8 cellular contexts compared by ENCODE assay signal in genomic region chr12:57583008-57583831, GRCh38. TPM values are rescaled to one million over a fixed set of nuclear protein-coding genes. Genes with fewer than 3 reads are reported as not detected.
DNase-seq lines count a peak whose midpoint lies in the region; ATAC-seq and TF ChIP-seq lines count a peak whose summit lies in the region.

No MANE protein-coding gene starts in this region.

- H3K36me3 Mint-ChIP-seq in activated CD4-positive, alpha-beta T cell treated with anti-CD3 and anti-CD28 coated beads for 36 hours (ENCODE audit: low read depth): no peaks in the 10 kb centered on the region

- H3K4me3 ChIP-seq in choroid plexus epithelial cell (ENCODE audit: low read depth, low read length): no peak overlapping the region
- no peak overlapping the region for H3K4me3 ChIP-seq in liver (ENCODE audit: low read depth in 1 of 3, low read length in 3 of 3)

- ATAC-seq in GM19397 (IDR thresholded peaks at IDR 0.05; ENCODE audit: unreplicated experiment) (peak; percentile 89), HG03457 (IDR thresholded peaks at IDR 0.05; ENCODE audit: unreplicated experiment) (peak; percentile 91)
- peak; percentile 100 for ATAC-seq in activated CD4-positive, alpha-beta T cell treated with anti-CD3 and anti-CD28 coated beads for 36 hours

- peaks cover 1 to 13% (median 9%) of the 10 kb centered on the region in 4 donors for H3K4me1 ChIP-seq in liver (ENCODE audit: control insufficient read depth in 4 of 4, insufficient read depth in 4 of 4, low read length in 3 of 4)

- no peaks in the 10 kb centered on the region for H3K4me1 Mint-ChIP-seq in activated CD4-positive, alpha-beta T cell treated with anti-CD3 and anti-CD28 coated beads for 36 hours

- no peak overlapping the region for H3K27ac ChIP-seq in liver (ENCODE audit: low read depth in 1 of 2, low read length in 2 of 2)

- DNase-seq in CMK (ENCODE audit: low read depth) (peak; percentile 71), NCI-H524 (lab: John Stamatoyannopoulos, UW) (peak; percentile 30 to 89), choroid plexus epithelial cell (ENCODE audit: low read depth) (peak; percentile 92)
- peak; percentile 80 for DNase-seq in activated CD4-positive, alpha-beta T cell treated with anti-CD3 and anti-CD28 coated beads for 36 hours
- peak in 2 of 3 experiments; percentile 26 to 52 for DNase-seq in stimulated activated CD4-positive, alpha-beta T cell treated with anti-CD3 and anti-CD28 coated beads, TNF-alpha, amount 100 ng/mL, for 4 hours (ENCODE audit: low read depth in 3 of 3)

- no peak overlapping the region for H3K27ac Mint-ChIP-seq in activated CD4-positive, alpha-beta T cell treated with anti-CD3 and anti-CD28 coated beads for 36 hours

- no peaks in the 10 kb centered on the region for H3K9me3 ChIP-seq in liver (ENCODE audit: control insufficient read depth in 4 of 4, low read length in 3 of 4)

- peaks cover 5% of the 10 kb centered on the region for H3K27me3 Mint-ChIP-seq in activated CD4-positive, alpha-beta T cell treated with anti-CD3 and anti-CD28 coated beads for 36 hours

- peak; percentile 95 to 97 for TF ChIP-seq RAD21 in liver (IDR thresholded peaks at IDR 0.05)

- 44% methylated on average over 13 of the region's 13 CpGs for WGBS in liver

- H3K4me3 Mint-ChIP-seq in activated CD4-positive, alpha-beta T cell treated with anti-CD3 and anti-CD28 coated beads for 36 hours: no peak overlapping the region

- CTCF ChIA-PET in activated CD4-positive, alpha-beta T cell treated with anti-CD3 and anti-CD28 coated beads for 36 hours (lab: Charles Lee): interaction anchor here (0.6 to 5.6 kb wide), 39 partner anchors 9 to 1560 kb away, joined by 3 to 76 read pairs (median 5); partner anchors contain the start of genes DCTN2 and OS9

- POLR2A ChIA-PET in activated CD4-positive, alpha-beta T cell treated with anti-CD3 and anti-CD28 coated beads for 36 hours (lab: Charles Lee): interaction anchor here (0.8 to 1.0 kb wide), 3 partner anchors 38 to 110 kb away, joined by 3 to 6 read pairs (median 4); no protein-coding TSS in a partner anchor

- no peak overlapping the region for H3K9ac ChIP-seq in liver (ENCODE audit: low read depth in 1 of 2, low read length in 2 of 2)

- H3K9me3 Mint-ChIP-seq in activated CD4-positive, alpha-beta T cell treated with anti-CD3 and anti-CD28 coated beads for 36 hours (ENCODE audit: low read depth): no peaks in the 10 kb centered on the region

- no peaks in the 10 kb centered on the region for H3K27me3 ChIP-seq in liver (ENCODE audit: control insufficient read depth in 4 of 4, insufficient read depth in 4 of 4, low read length in 3 of 4)

- intact Hi-C loops in activated CD4-positive, alpha-beta T cell treated with anti-CD3 and anti-CD28 coated beads for 36 hours (cut with DNase I, micrococcal nuclease): loop anchor here (1.0 to 2.0 kb wide), 7 partner anchors 38 to 322 kb away; partner anchors contain the start of gene B4GALNT1 (in 1 of the 2)

- H3K36me3 ChIP-seq in liver (ENCODE audit: control insufficient read depth in 4 of 4, insufficient read depth in 3 of 4, low read depth in 1 of 4, low read length in 3 of 4): no peaks in the 10 kb centered on the region

- TF ChIP-seq CTCF in choroid plexus epithelial cell (conservative IDR thresholded peaks at IDR 0.05; ENCODE audit: low read depth, low read length): peak; percentile 92
- TF ChIP-seq CTCF in liver (IDR thresholded peaks at IDR 0.05; ENCODE audit: low read depth, low read length, missing input control): peak; percentile 93

TF ChIP-seq in liver, 16 proteins besides CTCF, POLR2A, EP300 and RAD21:
- TF ChIP-seq RXRA (IDR thresholded peaks at IDR 0.05) (peak; percentile 16 to 67), FOXA2 (IDR thresholded peaks at IDR 0.05) (no peak), NR2F2 (IDR thresholded peaks at IDR 0.05) (peak; percentile 52)

RNA-seq across cellular contexts. Expression of gene PIP4K2C, which starts 7.8 kb away (rescaled TPM):
- total RNA-seq in activated CD4-positive, alpha-beta T cell treated with anti-CD3 and anti-CD28 coated beads for 36 hours: 10 to 100 TPM; 12.1 to 14.9 TPM
- total RNA-seq in liver: 10 to 100 TPM in 1 of 2 donors, 1 to 10 TPM in 1; 6.5 to 11.9 TPM
- 10 to 100 TPM in 1 of 2 donors, 1 to 10 TPM in 1; 7.1 to 11.7 TPM for polyA plus RNA-seq in liver

RNA-seq across cellular contexts. Expression of gene DTX3, which starts 21.4 kb away (rescaled TPM):
- total RNA-seq in activated CD4-positive, alpha-beta T cell treated with anti-CD3 and anti-CD28 coated beads for 36 hours: 10 to 100 TPM; 16.7 to 17.0 TPM
- total RNA-seq in liver: 1 to 10 TPM; 1.1 to 3.2 TPM
- polyA plus RNA-seq in liver: 1 to 10 TPM; 1.1 to 1.7 TPM

RNA-seq across cellular contexts. Expression of gene ARHGEF25, which starts 28.0 kb away (rescaled TPM):
- 1 to 10 TPM; 2.2 to 2.6 TPM for total RNA-seq in activated CD4-positive, alpha-beta T cell treated with anti-CD3 and anti-CD28 coated beads for 36 hours
- 1 to 10 TPM; 2.0 to 2.3 TPM for total RNA-seq in liver
- polyA plus RNA-seq in liver: 1 to 10 TPM in 1 of 2 donors, under 1 TPM in 1; 0.57 to 1.8 TPM

RNA-seq across cellular contexts. Expression of gene KIF5A, which starts 33.4 kb away (rescaled TPM):
- 1 to 10 TPM; 1.3 to 1.4 TPM for total RNA-seq in activated CD4-positive, alpha-beta T cell treated with anti-CD3 and anti-CD28 coated beads for 36 hours
- total RNA-seq in liver: under 1 TPM in 1 of 2 donors, not detected in 1; 0.42 TPM
- under 1 TPM in 1 of 2 donors, not detected in 1; 0.01 TPM for polyA plus RNA-seq in liver

RNA-seq across cellular contexts. Expression of gene DCTN2, which starts 36.2 kb away (rescaled TPM):
- 10 to 100 TPM; 69.7 to 81.2 TPM for total RNA-seq in activated CD4-positive, alpha-beta T cell treated with anti-CD3 and anti-CD28 coated beads for 36 hours
- total RNA-seq in liver: 10 to 100 TPM; 28.5 to 33.2 TPM
- 10 to 100 TPM; 29.2 to 66.6 TPM for polyA plus RNA-seq in liver

Comparison
In these comparisons a context has a peak if more than half of its experiments do, and no peak if none do; other contexts are left out.
1. DNase-seq: peak in every context shown above with its lines; median percentile 92 in choroid plexus epithelial cell; 80 in activated CD4-positive, alpha-beta T cell treated with anti-CD3 and anti-CD28 coated beads for 36 hours; 71 in CMK; 60 in NCI-H524; 39 in stimulated activated CD4-positive, alpha-beta T cell treated with anti-CD3 and anti-CD28 coated beads, TNF-alpha, amount 100 ng/mL, for 4 hours.
2. RNA of gene DTX3, which starts 21.4 kb away (total RNA-seq): 16.7 to 17.0 TPM in activated CD4-positive, alpha-beta T cell treated with anti-CD3 and anti-CD28 coated beads for 36 hours; 1.1 to 3.2 TPM in liver; every median in the first group is over 4 times any median in the second.
3. Peak in every context shown above with its lines, with median percentiles within 50 percentile points of each other: ATAC-seq.